Comparison of ENCODE assay signal across 17 cellular contexts in genomic region chr2:230783101-230783500, GRCh38.
"Had no signal": no experiment of that assay in that cellular context is flagged by ENCODE, and none has a peak within 500 bp of the region (broad histone marks: within the 10 kb centered on the region; RNA-seq: fewer than 3 reads in every experiment).

No MANE protein-coding gene starts in this region.

- DNase-seq: activated CD4-positive, alpha-beta T cell treated with anti-CD3 and anti-CD28 coated beads for 1 hour; activated gamma-delta T cell treated with Interleukin-2 at 50 U/mL for 16 hours; hypothalamus; naive thymus-derived CD4-positive, alpha-beta T cell; posterior cingulate gyrus; SJCRH30; small intestine; T1000 had no signal

- FAIRE-seq: bronchial epithelial cell, endothelial cell of umbilical vein, small intestine had no signal

- H3K9me3 ChIP-seq: neutrophil, suprapubic skin had no signal

- ATAC-seq: naive thymus-derived CD4-positive, alpha-beta T cell; stimulated activated memory B cell treated with anti-CD40 and anti-IgM and Interleukin-4, amounts not matched to agents 10 μg/mL and 1 μg/mL and 100 μg/mL, for 72 hours had no signal

- H3K4me3 Mint-ChIP-seq: stimulated activated memory B cell treated with anti-CD40 and anti-IgM and Interleukin-4, amounts not matched to agents 10 μg/mL and 1 μg/mL and 100 μg/mL, for 72 hours had no signal

- H3K4me3 ChIP-seq: ascending aorta, lung, right atrium auricular region, SJCRH30, suprapubic skin, upper lobe of left lung had no signal

- H3K27me3 Mint-ChIP-seq: naive thymus-derived CD4-positive, alpha-beta T cell; stimulated activated memory B cell treated with anti-CD40 and anti-IgM and Interleukin-4, amounts not matched to agents 10 μg/mL and 1 μg/mL and 100 μg/mL, for 72 hours had no signal

- H3K27me3 ChIP-seq: ascending aorta, neutrophil, right atrium auricular region, SJCRH30, suprapubic skin, upper lobe of left lung had no signal

- H3K36me3 ChIP-seq: right atrium auricular region had no signal

- H3K27ac ChIP-seq: SJCRH30, suprapubic skin, upper lobe of left lung had no signal

- H3K27ac Mint-ChIP-seq: stimulated activated memory B cell treated with anti-CD40 and anti-IgM and Interleukin-4, amounts not matched to agents 10 μg/mL and 1 μg/mL and 100 μg/mL, for 72 hours had no signal
